1 cellular context compared by ENCODE assay signal in genomic region chr6:157459327-157459726, GRCh38.
TF ChIP-seq lines count a peak whose summit lies in the region.

No MANE protein-coding gene starts in this region.

TF ChIP-seq in H1, 55 proteins besides CTCF, POLR2A, EP300 and RAD21:
- TF ChIP-seq CBX5 (IDR thresholded peaks at IDR 0.05; ENCODE audit: low read depth, low read length) (no peak), CHD7 (IDR thresholded peaks at IDR 0.05; ENCODE audit: insufficient replicate concordance, low read length) (no peak)
